Comparison of ENCODE assay signal across 26 cellular contexts in the genomic region with DNA sequence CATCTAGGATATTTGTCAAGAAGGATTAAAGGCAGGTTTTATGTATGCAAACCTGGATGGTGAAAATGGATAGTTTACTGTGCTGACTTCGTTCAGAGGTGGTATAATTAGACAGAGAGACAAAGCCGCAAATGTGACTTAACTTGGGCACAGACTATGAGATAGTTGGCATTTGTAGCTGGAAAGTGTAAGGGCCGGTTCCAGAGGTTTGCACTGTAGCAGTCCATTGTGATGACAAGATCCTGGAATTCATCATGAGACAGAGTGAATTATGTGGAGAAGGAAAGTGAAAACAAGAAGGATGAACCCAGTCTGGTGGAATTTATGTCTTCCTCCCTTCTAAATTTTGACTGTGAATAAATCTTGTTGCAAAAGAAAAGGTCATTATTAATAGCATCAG.
"Had no signal": no experiment of that assay in that cellular context is flagged by ENCODE, and none has a peak within 500 bp of the region (broad histone marks: within the 10 kb centered on the region; RNA-seq: fewer than 3 reads in every experiment).

No MANE protein-coding gene starts in this region.

- H3K9ac ChIP-seq: neural progenitor cell had no signal

- DNase-seq: naive thymus-derived CD4-positive, alpha-beta T cell; natural killer cell; occipital lobe; pancreas; retina; right lobe of liver; sigmoid colon; small intestine; stimulated activated CD4-positive, alpha-beta T cell treated with anti-CD3 and anti-CD28 coated beads, Interleukin-15, amount 100 ng/mL, for 24 hours; stimulated activated CD4-positive, alpha-beta T cell treated with anti-CD3 and anti-CD28 coated beads, Interleukin-2, amount 100 ng/mL, for 24 hours; stimulated activated CD4-positive, alpha-beta T cell treated with anti-CD3 and anti-CD28 coated beads, Interleukin-2, amount 100 ng/mL, for 48 hours; stimulated activated CD4-positive, alpha-beta T cell treated with anti-CD3 and anti-CD28 coated beads, Interleukin-4, amount 100 ng/mL, for 24 hours; stimulated activated naive B cell treated with anti-CD40 and anti-IgM and Interleukin-4, amounts not matched to agents 10 μg/mL and 1 μg/mL and 100 μg/mL, for 72 hours; stimulated activated naive CD4-positive, alpha-beta T cell treated with Interleukin-2 at 50 U/mL for 16 hours; stimulated activated naive CD8-positive, alpha-beta T cell treated with anti-CD3 and anti-CD28 coated beads, Interleukin-15, amount 100 ng/mL, for 72 hours; substantia nigra; testis; tibial artery; transverse colon; upper lobe of right lung; uterus had no signal

- H3K4me1 ChIP-seq: neural progenitor cell, pancreas, prostate gland, right atrium auricular region, right lobe of liver, suprapubic skin, testis, tibial artery, transverse colon, upper lobe of right lung, uterus had no signal

- H3K4me2 ChIP-seq: neural progenitor cell had no signal

- H3K4me3 ChIP-seq: neural progenitor cell, pancreas, prostate gland, right atrium auricular region, right lobe of liver, sigmoid colon, suprapubic skin, testis, tibial artery, transverse colon, upper lobe of right lung, uterus had no signal

- H3K9me3 ChIP-seq: pancreas, prostate gland, right atrium auricular region, right lobe of liver, suprapubic skin, testis, transverse colon, upper lobe of right lung, uterus had no signal

- H2AFZ ChIP-seq: neural progenitor cell had no signal

- H3K36me3 ChIP-seq: neural progenitor cell, pancreas, prostate gland, right atrium auricular region, right lobe of liver, sigmoid colon, suprapubic skin, tibial artery, transverse colon, upper lobe of right lung, uterus had no signal

- ATAC-seq: naive thymus-derived CD4-positive, alpha-beta T cell; natural killer cell; pancreas; right lobe of liver; stimulated activated effector memory CD8-positive, alpha-beta T cell treated with anti-CD3 and anti-CD28 coated beads, Interleukin-12 subunit alpha, Interleukin-12 subunit beta, amount 100 ng/mL, for 72 hours; stimulated activated naive B cell treated with anti-CD40 and anti-IgM and Interleukin-4, amounts not matched to agents 10 μg/mL and 1 μg/mL and 100 μg/mL, for 72 hours; stimulated activated naive CD8-positive, alpha-beta T cell treated with anti-CD3 and anti-CD28 coated beads, Interleukin-15, amount 100 ng/mL, for 72 hours; upper lobe of right lung had no signal

- H3K27me3 ChIP-seq: neural progenitor cell, pancreas, right atrium auricular region, right lobe of liver, sigmoid colon, suprapubic skin, testis, tibial artery, transverse colon, upper lobe of right lung, uterus had no signal

- H3K27ac ChIP-seq: neural progenitor cell, pancreas, prostate gland, right atrium auricular region, right lobe of liver, sigmoid colon, suprapubic skin, testis, tibial artery, transverse colon, upper lobe of right lung, uterus had no signal
